In genomic region chr4:87006531-87007344, GRCh38 we compare ENCODE assay signal across 8 cellular contexts.
DNase-seq lines count a peak whose midpoint lies in the region; ATAC-seq, FAIRE-seq and TF ChIP-seq lines count a peak whose summit lies in the region.

No MANE protein-coding gene starts in this region.

- no peaks in the 10 kb centered on the region for H3K9me3 ChIP-seq in endodermal cell (ENCODE audit: control insufficient read depth, low read length)

- H3K36me3 Mint-ChIP-seq in endodermal cell (ENCODE audit: low read depth) (no peaks in the 10 kb centered on the region), mesothelial cell of epicardium (no peaks in the 10 kb centered on the region)

- H3K27ac ChIP-seq in endodermal cell (ENCODE audit: low read depth, low read length): peak overlapping the region; percentile 99

- H3K4me1 Mint-ChIP-seq in endodermal cell: peaks cover 55% of the 10 kb centered on the region
- H3K4me1 Mint-ChIP-seq in mesothelial cell of epicardium: peaks cover 24% of the 10 kb centered on the region

- H3K9ac ChIP-seq in endodermal cell (ENCODE audit: extremely low read depth, low read length, poor library complexity, severe bottlenecking): peak overlapping the region; percentile 88

- no peaks in the 10 kb centered on the region for H3K36me3 ChIP-seq in endodermal cell (ENCODE audit: control insufficient read depth, insufficient read depth, low read length)

- H3K27me3 Mint-ChIP-seq in endodermal cell (ENCODE audit: insufficient read depth) (no peaks in the 10 kb centered on the region), mesothelial cell of epicardium (ENCODE audit: low read depth) (peaks cover 6% of the 10 kb centered on the region)

- peaks cover 12% of the 10 kb centered on the region for H3K4me1 ChIP-seq in endodermal cell (ENCODE audit: control insufficient read depth, insufficient read depth, low read length)

- H3K4me3 Mint-ChIP-seq in endodermal cell: peak overlapping the region; percentile 89
- peak overlapping the region; percentile 81 for H3K4me3 Mint-ChIP-seq in mesothelial cell of epicardium

- H3K9me3 Mint-ChIP-seq in endodermal cell (no peaks in the 10 kb centered on the region), mesothelial cell of epicardium (no peaks in the 10 kb centered on the region)

- no peak for FAIRE-seq in HTR-8/SVneo (lab: Jason Lieb, UNC)

- no peaks in the 10 kb centered on the region for H3K27me3 ChIP-seq in endodermal cell (ENCODE audit: control insufficient read depth, insufficient read depth, low read length, poor library complexity, severe bottlenecking)

- DNase-seq in D341Med (ENCODE audit: low spot score) (peak; percentile 97), HTR-8/SVneo (ENCODE audit: insufficient read length, low spot score) (peak; percentile 73), NOMO-1 treated with DMSO at 0.1 percent for 48 hours (lab: John Stamatoyannopoulos, UW; ENCODE audit: unreplicated experiment) (peak; percentile 93), endodermal cell (peak; percentile 97), mesothelial cell of epicardium (ENCODE audit: low spot score in 2 of 2, unreplicated experiment in 2 of 2) (peak; percentile 78 to 90)
- DNase-seq in activated CD8-positive, alpha-beta memory T cell treated with anti-CD3 and anti-CD28 coated beads, Interleukin-2, amount 50 U/mL, for 1 hour (ENCODE audit: extremely low read depth): peak; percentile 84
- DNase-seq in stimulated activated CD8-positive, alpha-beta memory T cell treated with anti-CD3 and anti-CD28 coated beads, Interleukin-15, amount 100 ng/mL, for 4 hours (ENCODE audit: low read depth in 2 of 2): peak; percentile 72 to 78

- H3K4me3 ChIP-seq in endodermal cell (ENCODE audit: low read length): peak overlapping the region; percentile 98

- TF ChIP-seq CTCF in endodermal cell (conservative IDR thresholded peaks at IDR 0.05): peak; percentile 42
- TF ChIP-seq CTCF in mesothelial cell of epicardium (IDR thresholded peaks at IDR 0.05; ENCODE audit: unreplicated experiment): peak; percentile 28

- peak; percentile 68 for ATAC-seq in GM21381 (IDR thresholded peaks at IDR 0.05; ENCODE audit: unreplicated experiment)

- peak overlapping the region; percentile 96 for H3K27ac Mint-ChIP-seq in endodermal cell
- peak overlapping the region; percentile 94 for H3K27ac Mint-ChIP-seq in mesothelial cell of epicardium

- 0 to 1% methylated on average over 29 to 76 of the region's 76 CpGs for WGBS in endodermal cell (ENCODE audit: insufficient coverage in 1 of 2, insufficient read length in 1 of 2), 2 experiments

Comparison
In these comparisons a context has a peak if more than half of its experiments do, and no peak if none do; other contexts are left out.
1. Peak in every context shown above with its lines: DNase-seq, ATAC-seq, H3K4me3 ChIP-seq and H3K27ac ChIP-seq.